Comparison of ENCODE assay signal across 8 cellular contexts in the genomic region with DNA sequence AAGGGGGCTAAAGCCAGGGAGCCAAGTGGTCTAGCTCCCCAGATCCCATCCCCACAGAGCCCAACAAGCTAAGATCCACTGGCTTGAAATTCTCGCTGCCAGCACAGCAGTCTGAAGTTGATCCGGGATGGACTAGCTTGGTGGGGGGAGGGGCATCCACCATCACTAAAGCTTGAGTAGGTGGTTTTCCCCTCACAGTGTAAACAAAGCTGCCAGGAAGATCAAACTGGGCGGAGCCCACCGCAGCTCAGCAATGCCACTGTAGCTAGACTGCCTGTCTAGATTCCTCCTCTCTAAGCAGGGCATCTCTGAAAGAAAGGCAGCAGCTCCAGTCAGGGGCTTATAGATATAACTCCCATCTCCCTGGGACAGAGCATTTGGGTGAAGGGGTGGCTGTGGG.
A peak's percentile ranks its signal among the peaks of the same experiment; 100 is the strongest.
DNase-seq lines count a peak whose midpoint lies in the region; FAIRE-seq lines count a peak whose summit lies in the region.
"Not testable (repeated sequence)": the region's sequence is repeated elsewhere in the genome, so short reads cannot be mapped to it uniquely, and the experiment has no call there.

No MANE protein-coding gene starts in this region.

- peak; percentile 72 for FAIRE-seq in HTR-8/SVneo (lab: Jason Lieb, UNC)

- peak; percentile 65 for DNase-seq in COLO668 (lab: John Stamatoyannopoulos, UW; ENCODE audit: unreplicated experiment)
- not testable (repeated sequence) for DNase-seq in HTR-8/SVneo (ENCODE audit: insufficient read length, low spot score)
- DNase-seq in NCI-H69 (lab: John Stamatoyannopoulos, UW) = peak; percentile 28
- peak in 3 of 5 donors; percentile 8 to 60 (median 12) for DNase-seq in T-helper 1 cell
- DNase-seq in activated T-cell treated with anti-CD3 and anti-CD28 coated beads for 48 hours (ENCODE audit: low read depth) = peak; percentile 4
- peak; percentile 68 for DNase-seq in amniotic epithelial cell (ENCODE audit: low read depth)
- peak; percentile 61 for DNase-seq in islet precursor cell
- peak; percentile 12 for DNase-seq in stimulated activated CD8-positive, alpha-beta memory T cell treated with anti-CD3 and anti-CD28 coated beads, Interleukin-12 subunit alpha, Interleukin-12 subunit beta, amount 100 ng/mL, for 1 hour (ENCODE audit: low read depth)
